In genomic region chr9:90546200-90546599, GRCh38 we compare ENCODE assay signal across 9 cellular contexts.
A peak's percentile ranks its signal among the peaks of the same experiment; 100 is the strongest.
DNase-seq lines count a peak whose midpoint lies in the region; ATAC-seq and TF ChIP-seq lines count a peak whose summit lies in the region.
"Had no signal": no experiment of that assay in that cellular context is flagged by ENCODE, and none has a peak within 500 bp of the region (broad histone marks: within the 10 kb centered on the region; RNA-seq: fewer than 3 reads in every experiment).

No MANE protein-coding gene starts in this region.

- H3K9me3 Mint-ChIP-seq in T-cell: peaks cover 0 to 15% (median 4%) of the 10 kb centered on the region in 3 donors
- H3K9me3 Mint-ChIP-seq in activated CD8-positive, alpha-beta T cell treated with anti-CD3 and anti-CD28 coated beads for 36 hours: peaks cover 9% of the 10 kb centered on the region

- H3K4me3 ChIP-seq in kidney epithelial cell (ENCODE audit: low read depth, low read length): no peak overlapping the region

- CTCF ChIA-PET in T-cell (lab: Charles Lee): no interaction called here
- CTCF ChIA-PET in activated CD8-positive, alpha-beta T cell treated with anti-CD3 and anti-CD28 coated beads for 36 hours (lab: Charles Lee): no interaction called here

- intact Hi-C loops in activated CD8-positive, alpha-beta T cell treated with anti-CD3 and anti-CD28 coated beads for 36 hours (cut with micrococcal nuclease): no loop called here

- no peaks in the 10 kb centered on the region for H3K4me1 Mint-ChIP-seq in T-cell
- H3K4me1 Mint-ChIP-seq in activated CD8-positive, alpha-beta T cell treated with anti-CD3 and anti-CD28 coated beads for 36 hours (ENCODE audit: low read depth): no peaks in the 10 kb centered on the region

- no peak overlapping the region for H3K4me3 Mint-ChIP-seq in T-cell
- H3K4me3 Mint-ChIP-seq in activated CD8-positive, alpha-beta T cell treated with anti-CD3 and anti-CD28 coated beads for 36 hours: no peak overlapping the region

- ATAC-seq in T-cell (replicated peaks in 1 of 4): no peak
- ATAC-seq in activated CD8-positive, alpha-beta T cell treated with anti-CD3 and anti-CD28 coated beads for 36 hours: no peak
- ATAC-seq in HG03521 (IDR thresholded peaks at IDR 0.05; ENCODE audit: unreplicated experiment): no peak

- DNase-seq in DMS153 (lab: John Stamatoyannopoulos, UW) (peak; percentile 87), NCI-H1436 (lab: John Stamatoyannopoulos, UW) (peak; percentile 89), T1000 (lab: John Stamatoyannopoulos, UW) (peak; percentile 52), kidney epithelial cell (ENCODE audit: low read depth) (peak; percentile 99), T-cell (no peak), activated gamma-delta T cell treated with Interleukin-2 at 50 U/mL for 16 hours (no peak)
- DNase-seq in activated CD8-positive, alpha-beta T cell treated with anti-CD3 and anti-CD28 coated beads for 36 hours: no peak
- DNase-seq: Kasumi-1 had no signal

- H3K27me3 Mint-ChIP-seq in T-cell: peaks cover 1 to 8% of the 10 kb centered on the region in 2 donors
- peaks cover 3% of the 10 kb centered on the region for H3K27me3 Mint-ChIP-seq in activated CD8-positive, alpha-beta T cell treated with anti-CD3 and anti-CD28 coated beads for 36 hours

- no peaks in the 10 kb centered on the region for H3K36me3 Mint-ChIP-seq in T-cell
- H3K36me3 Mint-ChIP-seq in activated CD8-positive, alpha-beta T cell treated with anti-CD3 and anti-CD28 coated beads for 36 hours (ENCODE audit: low read depth): no peaks in the 10 kb centered on the region

- no peaks in the 10 kb centered on the region for H3K27me3 ChIP-seq in kidney epithelial cell (ENCODE audit: control insufficient read depth, insufficient read depth, low read length)

- H3K36me3 ChIP-seq in kidney epithelial cell (ENCODE audit: control insufficient read depth, insufficient read depth, low read length): no peaks in the 10 kb centered on the region

- no peak overlapping the region for H3K27ac Mint-ChIP-seq in T-cell
- H3K27ac Mint-ChIP-seq in activated CD8-positive, alpha-beta T cell treated with anti-CD3 and anti-CD28 coated beads for 36 hours: no peak overlapping the region

- POLR2A ChIA-PET in T-cell (lab: Charles Lee): no interaction called here
- POLR2A ChIA-PET in activated CD8-positive, alpha-beta T cell treated with anti-CD3 and anti-CD28 coated beads for 36 hours (lab: Charles Lee): no interaction called here

- no peak for TF ChIP-seq CTCF in kidney epithelial cell (IDR thresholded peaks at IDR 0.05; ENCODE audit: insufficient read depth, low read length, poor library complexity, severe bottlenecking)
- TF ChIP-seq CTCF in activated CD8-positive, alpha-beta T cell treated with anti-CD3 and anti-CD28 coated beads for 36 hours (IDR thresholded peaks at IDR 0.05): no peak

Comparison
In these comparisons a context has a peak if more than half of its experiments do, and no peak if none do; other contexts are left out.
1. DNase-seq: peak in DMS153 (single experiment), NCI-H1436 (single experiment), T1000 (single experiment) and kidney epithelial cell (single experiment); none in T-cell (0 of 34), activated CD8-positive, alpha-beta T cell treated with anti-CD3 and anti-CD28 coated beads for 36 hours (single experiment) and activated gamma-delta T cell treated with Interleukin-2 at 50 U/mL for 16 hours (single experiment).